Comparison of ENCODE assay signal across 22 cellular contexts in genomic region chr14:99772371-99773283, GRCh38. TPM values are rescaled to one million over a fixed set of nuclear protein-coding genes. Genes with fewer than 3 reads are reported as not detected.
A peak's percentile ranks its signal among the peaks of the same experiment; 100 is the strongest.
DNase-seq lines count a peak whose midpoint lies in the region; ATAC-seq and TF ChIP-seq lines count a peak whose summit lies in the region.
"Had no signal": no experiment of that assay in that cellular context is flagged by ENCODE, and none has a peak within 500 bp of the region (broad histone marks: within the 10 kb centered on the region; RNA-seq: fewer than 3 reads in every experiment).

No MANE protein-coding gene starts in this region.

- peaks cover 27% of the 10 kb centered on the region for H3K27me3 Mint-ChIP-seq in stimulated activated naive CD8-positive, alpha-beta T cell treated with anti-CD3 and anti-CD28 coated beads, Interleukin-15, amount 100 ng/mL, for 72 hours

- H3K4me1 Mint-ChIP-seq in stimulated activated naive CD8-positive, alpha-beta T cell treated with anti-CD3 and anti-CD28 coated beads, Interleukin-15, amount 100 ng/mL, for 72 hours, result peaks cover 21% of the 10 kb centered on the region
- H3K4me1 Mint-ChIP-seq: activated CD4-positive, alpha-beta T cell treated with anti-CD3 and anti-CD28 coated beads, Interleukin-2, amount 10 ng/mL, durations not matched to agents 7 days and 5 days had no signal

- TF ChIP-seq POLR2A in gastroesophageal sphincter (IDR thresholded peaks at IDR 0.05) (no peak), sigmoid colon (IDR thresholded peaks at IDR 0.05) (no peak)

- peak overlapping the region in 1 of 2 donors; percentile 35 for H3K27ac Mint-ChIP-seq in stimulated activated naive CD8-positive, alpha-beta T cell treated with anti-CD3 and anti-CD28 coated beads, Interleukin-15, amount 100 ng/mL, for 72 hours
- H3K27ac Mint-ChIP-seq: activated CD4-positive, alpha-beta T cell treated with anti-CD3 and anti-CD28 coated beads, Interleukin-2, amount 10 ng/mL, durations not matched to agents 7 days and 5 days; activated T-helper 2 cell treated with anti-CD3 and anti-CD28 coated beads, Interferon-gamma antibody, Interleukin-2, Interleukin-4, amounts not matched to agents 10 μg/mL and 5 μg/mL and 100 μg/mL, durations not matched to agents 14 hours and 24 hours and 36 hours; CD14-positive monocyte had no signal

- CTCF ChIA-PET in HEK293 (lab: Yijun Ruan, JAX) (interaction anchor here (1.0 kb wide), 1 partner anchor 117 kb away, joined by 3 read pairs; no protein-coding TSS in a partner anchor), Panc1 (lab: Charles Lee) (no interaction called here)

- H3K27me3 ChIP-seq in Panc1 (ENCODE audit: control insufficient read depth, insufficient read depth, low read length) (no peaks in the 10 kb centered on the region), gastroesophageal sphincter (no peaks in the 10 kb centered on the region), sigmoid colon (no peaks in the 10 kb centered on the region)
- H3K27me3 ChIP-seq: adrenal gland, ovary, tibial artery had no signal

- POLR2A ChIA-PET in HEK293 (lab: Yijun Ruan, JAX) (no interaction called here), Panc1 (lab: Charles Lee) (no interaction called here)

- H3K4me3 ChIP-seq in HEK293 (ENCODE audit: low read depth, low read length) (no peak overlapping the region), Panc1 (ENCODE audit: low read depth in 2 of 2, low read length in 2 of 2) (no peak overlapping the region), gastroesophageal sphincter (no peak overlapping the region), sigmoid colon (no peak overlapping the region)
- H3K4me3 ChIP-seq: adrenal gland, cardiac muscle cell, hepatocyte, ovary, tibial artery had no signal

- intact Hi-C loops in Panc1 (cut with micrococcal nuclease; ENCODE audit: unreplicated experiment) (no loop called here), sigmoid colon (cut with DNase I) (no loop called here)

- TF ChIP-seq CTCF in HEK293 (tag by site-specific recombination; IDR thresholded peaks at IDR 0.05), result no peak
- no peak for TF ChIP-seq CTCF in Panc1 (IDR thresholded peaks at IDR 0.05)
- TF ChIP-seq CTCF in gastroesophageal sphincter (IDR thresholded peaks at IDR 0.05), result no peak
- TF ChIP-seq CTCF in sigmoid colon (IDR thresholded peaks at IDR 0.05), result no peak

- H3K4me1 ChIP-seq in HEK293 (ENCODE audit: control insufficient read depth, insufficient read depth, low read length), result peaks cover 7% of the 10 kb centered on the region; the same call in 1 of the 2 replicates
- peaks cover 17% of the 10 kb centered on the region for H3K4me1 ChIP-seq in Panc1 (ENCODE audit: control insufficient read depth, insufficient read depth, low read length)
- peaks cover 5 to 58% (median 28%) of the 10 kb centered on the region in 3 donors for H3K4me1 ChIP-seq in gastroesophageal sphincter
- H3K4me1 ChIP-seq in sigmoid colon, result peaks cover 0 to 50% (median 43%) of the 10 kb centered on the region in 4 donors

- no peak overlapping the region for H3K27ac ChIP-seq in HEK293 (ENCODE audit: extremely low read depth, low read depth, low read length)
- H3K27ac ChIP-seq in Panc1 (ENCODE audit: low read length), result no peak overlapping the region
- H3K27ac ChIP-seq in gastroesophageal sphincter, result peak overlapping the region; percentile 68 to 86 (median 80)
- peak overlapping the region; percentile 76 to 88 (median 85) for H3K27ac ChIP-seq in sigmoid colon
- H3K27ac ChIP-seq: adrenal gland, cardiac muscle cell, hepatocyte, ovary, tibial artery had no signal

- TF ChIP-seq EP300 in gastroesophageal sphincter (IDR thresholded peaks at IDR 0.05) (no peak), sigmoid colon (IDR thresholded peaks at IDR 0.05) (no peak)

- no peaks in the 10 kb centered on the region for H3K9me3 Mint-ChIP-seq in stimulated activated naive CD8-positive, alpha-beta T cell treated with anti-CD3 and anti-CD28 coated beads, Interleukin-15, amount 100 ng/mL, for 72 hours
- H3K9me3 Mint-ChIP-seq: activated CD4-positive, alpha-beta T cell treated with anti-CD3 and anti-CD28 coated beads, Interleukin-2, amount 10 ng/mL, durations not matched to agents 7 days and 5 days; activated T-helper 2 cell treated with anti-CD3 and anti-CD28 coated beads, Interferon-gamma antibody, Interleukin-2, Interleukin-4, amounts not matched to agents 10 μg/mL and 5 μg/mL and 100 μg/mL, durations not matched to agents 14 hours and 24 hours and 36 hours had no signal

- no TSS peak for BruUV-seq in Panc1 (replicated peaks; lab: Mats Ljungman, UMichigan)

- H3K4me3 Mint-ChIP-seq in stimulated activated naive CD8-positive, alpha-beta T cell treated with anti-CD3 and anti-CD28 coated beads, Interleukin-15, amount 100 ng/mL, for 72 hours, result no peak overlapping the region
- H3K4me3 Mint-ChIP-seq: activated CD4-positive, alpha-beta T cell treated with anti-CD3 and anti-CD28 coated beads, Interleukin-2, amount 10 ng/mL, durations not matched to agents 7 days and 5 days; CD14-positive monocyte had no signal

- 52 to 88% methylated on average over 3 to 8 of the region's 8 CpGs for WGBS in gastroesophageal sphincter (ENCODE audit: low coverage in 1 of 2), 2 donors
- 85% methylated on average over 8 of the region's 8 CpGs for WGBS in sigmoid colon, 2 donors

- no peak for DNase-seq in Panc1 (ENCODE audit: low read depth, low spot score)
- DNase-seq in sigmoid colon, result peak; percentile 62
- no peak for DNase-seq in COLO829 (ENCODE audit: low spot score)
- no peak for DNase-seq in stimulated activated naive CD8-positive, alpha-beta T cell treated with anti-CD3 and anti-CD28 coated beads, Interleukin-15, amount 100 ng/mL, for 72 hours
- no peak for DNase-seq in MV-4-11 (lab: John Stamatoyannopoulos, UW)
- DNase-seq: activated CD4-positive, alpha-beta T cell treated with anti-CD3 and anti-CD28 coated beads, Interleukin-2, amount 10 ng/mL, durations not matched to agents 7 days and 5 days; GF-D8; NCI-H2107; NCI-H524 treated with DMSO at 0.1 percent for 48 hours; ovary; stimulated activated CD4-positive, alpha-beta T cell treated with anti-CD3 and anti-CD28 coated beads, Interleukin-2, amount 100 ng/mL, for 24 hours; stimulated activated naive CD4-positive, alpha-beta T cell had no signal

- ATAC-seq in Panc1 (peak; percentile 60), gastroesophageal sphincter (no peak), GM18517 (IDR thresholded peaks at IDR 0.05; ENCODE audit: unreplicated experiment) (no peak)
- no peak for ATAC-seq in stimulated activated naive CD8-positive, alpha-beta T cell treated with anti-CD3 and anti-CD28 coated beads, Interleukin-15, amount 100 ng/mL, for 72 hours
- ATAC-seq: Right ventricle myocardium inferior had no signal

- in situ Hi-C loops in Panc1 (cut with HindIII; ENCODE audit: low pct_unique_long_range_greater_than_20kb, low sequenced_read_pairs), result no loop called here

- H3K9me3 ChIP-seq in HEK293 (ENCODE audit: control insufficient read depth, insufficient read depth, low read depth, low read length) (no peaks in the 10 kb centered on the region), Panc1 (ENCODE audit: control insufficient read depth, insufficient read depth, low read depth, low read length) (no peaks in the 10 kb centered on the region), gastroesophageal sphincter (no peaks in the 10 kb centered on the region), sigmoid colon (no peaks in the 10 kb centered on the region)
- H3K9me3 ChIP-seq: adrenal gland, ovary, tibial artery had no signal

- H3K36me3 ChIP-seq in HEK293 (ENCODE audit: control insufficient read depth in 2 of 2, insufficient read depth in 1 of 2, low read length in 2 of 2), result no peaks in the 10 kb centered on the region
- no peaks in the 10 kb centered on the region for H3K36me3 ChIP-seq in Panc1 (ENCODE audit: control insufficient read depth, insufficient read depth, low read length)
- H3K36me3 ChIP-seq in gastroesophageal sphincter, result no peaks in the 10 kb centered on the region
- H3K36me3 ChIP-seq in sigmoid colon, result no peaks in the 10 kb centered on the region
- H3K36me3 ChIP-seq: adrenal gland, cardiac muscle cell, ovary, tibial artery had no signal

TF ChIP-seq in HEK293, 187 proteins besides CTCF, POLR2A, EP300 and RAD21 (continues in another document):
- no peak for TF ChIP-seq SETDB1 (IDR thresholded peaks at IDR 0.05; ENCODE audit: insufficient read length, low read length)
- TF ChIP-seq MZF1 (tag by site-specific recombination; IDR thresholded peaks at IDR 0.05; ENCODE audit: borderline replicate concordance), result no peak
- TF ChIP-seq ZFHX2 (tag by site-specific recombination; conservative IDR thresholded peaks at IDR 0.05), result peak; percentile 23; the same call in 1 of the 2 replicates
- peak; percentile 66 for TF ChIP-seq ZIC2 (tag by site-specific recombination; IDR thresholded peaks at IDR 0.05)
- no peak for TF ChIP-seq ZNF155 (tag by site-specific recombination; IDR thresholded peaks at IDR 0.05)
- TF ChIP-seq, protein P1, sequence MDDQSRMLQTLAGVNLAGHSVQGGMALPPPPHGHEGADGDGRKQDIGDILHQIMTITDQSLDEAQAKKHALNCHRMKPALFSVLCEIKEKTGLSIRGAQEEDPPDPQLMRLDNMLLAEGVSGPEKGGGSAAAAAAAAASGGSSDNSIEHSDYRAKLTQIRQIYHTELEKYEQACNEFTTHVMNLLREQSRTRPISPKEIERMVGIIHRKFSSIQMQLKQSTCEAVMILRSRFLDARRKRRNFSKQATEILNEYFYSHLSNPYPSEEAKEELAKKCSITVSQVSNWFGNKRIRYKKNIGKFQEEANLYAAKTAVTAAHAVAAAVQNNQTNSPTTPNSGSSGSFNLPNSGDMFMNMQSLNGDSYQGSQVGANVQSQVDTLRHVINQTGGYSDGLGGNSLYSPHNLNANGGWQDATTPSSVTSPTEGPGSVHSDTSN (CRISPR knock-in tag; IDR thresholded peaks at IDR 0.05), result no peak
- TF ChIP-seq ZNF202 (tag by site-specific recombination; IDR thresholded peaks at IDR 0.05; ENCODE audit: borderline replicate concordance), result no peak
- TF ChIP-seq GLIS1 (tag by site-specific recombination; IDR thresholded peaks at IDR 0.05), result peak; percentile 79
- TF ChIP-seq ZNF837 (tag by site-specific recombination; IDR thresholded peaks at IDR 0.05), result no peak

RNA-seq across cellular contexts. Expression of gene EML1, which starts 20.6 kb away (rescaled TPM):
- 35.3 TPM for total RNA-seq in Panc1 (2021; ENCODE audit: unreplicated experiment)
- 34.8 TPM for polyA plus RNA-seq in Panc1 (2012; ENCODE audit: insufficient read length)
- total RNA-seq in gastroesophageal sphincter, result 100 to 1,000 TPM; 121 to 206 (median 136) TPM
- total RNA-seq in sigmoid colon, result 100 to 1,000 TPM in 3 of 4 donors, 10 to 100 TPM in 1; 91.5 to 148 (median 141) TPM
- 1 to 10 TPM; 3.9 to 7.8 (median 5.0) TPM for polyA plus RNA-seq in sigmoid colon
- polyA plus RNA-seq: CD14-positive monocyte had no signal

Comparison
In these comparisons a context has a peak if more than half of its experiments do, and no peak if none do; other contexts are left out.
1. H3K27ac ChIP-seq: peak in gastroesophageal sphincter (4 of 4) and sigmoid colon (4 of 4); none in HEK293 (single experiment) and Panc1 (single experiment).